ENCODE assay signal across 8 cellular contexts in genomic region chr6:57221191-57221935, GRCh38. TPM values are rescaled to one million over a fixed set of nuclear protein-coding genes. Genes with fewer than 3 reads are reported as not detected.
DNase-seq lines count a peak whose midpoint lies in the region; ATAC-seq, FAIRE-seq and TF ChIP-seq lines count a peak whose summit lies in the region.

No MANE protein-coding gene starts in this region.

- H3K36me3 ChIP-seq in hepatocyte (replicated peaks; ENCODE audit: insufficient read depth, low read depth): no peaks in the 10 kb centered on the region
- H3K36me3 ChIP-seq in rectal smooth muscle tissue (ENCODE audit: control insufficient read depth, insufficient read depth, low read length): no peaks in the 10 kb centered on the region

- no peaks in the 10 kb centered on the region for H3K27me3 ChIP-seq in hepatocyte
- no peaks in the 10 kb centered on the region for H3K27me3 ChIP-seq in rectal smooth muscle tissue (ENCODE audit: control insufficient read depth, insufficient read depth, low read length)

- H3K4me2 ChIP-seq in hepatocyte: peak overlapping the region; percentile 74

- H2AFZ ChIP-seq in hepatocyte: peak overlapping the region; percentile 82

- peak overlapping the region; percentile 75 for H3K9ac ChIP-seq in rectal smooth muscle tissue (ENCODE audit: low read length)

- H3K4me3 ChIP-seq in hepatocyte (peak overlapping the region; percentile 62), rectal smooth muscle tissue (ENCODE audit: low read length) (peak overlapping the region; percentile 94)

- H3K27ac ChIP-seq in angular gyrus (ENCODE audit: low read depth, low read length): peak overlapping the region; percentile 78
- peak overlapping the region; percentile 95 for H3K27ac ChIP-seq in hepatocyte
- H3K27ac ChIP-seq in rectal smooth muscle tissue (ENCODE audit: low read depth, low read length): peak overlapping the region; percentile 97

- in situ Hi-C loops in KBM-7 (cut with MboI; ENCODE audit: low pct_unique_long_range_greater_than_20kb, low sequenced_read_pairs): no loop called here

- ATAC-seq in GM21786 (IDR thresholded peaks at IDR 0.05; ENCODE audit: unreplicated experiment): peak; percentile 46
- peak; percentile 89 for ATAC-seq in SK-N-SH treated with all-trans-retinoic acid at 6 μM for 48 hours

- FAIRE-seq in D721Med (lab: Jason Lieb, UNC): no peak

- WGBS in hepatocyte (ENCODE audit: low lambda C conversion rate, missing lambda C conversion rate): 3% methylated on average over 26 of the region's 38 CpGs

- no peaks in the 10 kb centered on the region for H3K9me2 ChIP-seq in hepatocyte (replicated peaks; ENCODE audit: insufficient read depth)

- peaks cover 5% of the 10 kb centered on the region for H3K4me1 ChIP-seq in hepatocyte (ENCODE audit: insufficient read depth)
- H3K4me1 ChIP-seq in rectal smooth muscle tissue (ENCODE audit: control insufficient read depth, insufficient read depth, low read length): peaks cover 29% of the 10 kb centered on the region

- peak; percentile 34 for TF ChIP-seq CTCF in hepatocyte (IDR thresholded peaks at IDR 0.05; ENCODE audit: poor library complexity)
- no peak for TF ChIP-seq CTCF in D721Med (IDR thresholded peaks at IDR 0.05; ENCODE audit: insufficient read depth, missing control alignments)

- no peaks in the 10 kb centered on the region for H4K20me1 ChIP-seq in hepatocyte (ENCODE audit: insufficient read depth, poor library complexity, severe bottlenecking)

- peak; percentile 40 for DNase-seq in GM04504 (ENCODE audit: low read depth)
- peak; percentile 81 for DNase-seq in KBM-7
- peak; percentile 80 for DNase-seq in hepatocyte (ENCODE audit: low spot score)
- no peak for DNase-seq in D721Med (ENCODE audit: insufficient read length, low spot score)

- peaks cover 50% of the 10 kb centered on the region for H3K79me2 ChIP-seq in hepatocyte

- H3K9me3 ChIP-seq in hepatocyte (ENCODE audit: low read depth): no peaks in the 10 kb centered on the region

TF ChIP-seq in SK-N-SH treated with all-trans-retinoic acid at 6 μM for 48 hours, 23 proteins besides CTCF, POLR2A, EP300 and RAD21:
- TF ChIP-seq ZNF8 (CRISPR knock-in tag; IDR thresholded peaks at IDR 0.05) (no peak), OSR1 (CRISPR knock-in tag; IDR thresholded peaks at IDR 0.05) (no peak), SNAI2 (CRISPR knock-in tag; IDR thresholded peaks at IDR 0.05) (no peak), ARNTL (CRISPR knock-in tag; IDR thresholded peaks at IDR 0.05; ENCODE audit: borderline replicate concordance, low read depth) (no peak), BACH2 (CRISPR knock-in tag; IDR thresholded peaks at IDR 0.05; ENCODE audit: borderline replicate concordance) (no peak), ZFP3 (CRISPR knock-in tag; IDR thresholded peaks at IDR 0.05) (no peak), ISL1 (CRISPR knock-in tag; IDR thresholded peaks at IDR 0.05) (no peak), PPARA (CRISPR knock-in tag; IDR thresholded peaks at IDR 0.05; ENCODE audit: borderline replicate concordance) (no peak), GLIS3 (CRISPR knock-in tag; IDR thresholded peaks at IDR 0.05) (no peak), CSDC2 (CRISPR knock-in tag; IDR thresholded peaks at IDR 0.05) (no peak), TOX (CRISPR knock-in tag; IDR thresholded peaks at IDR 0.05; ENCODE audit: borderline replicate concordance) (no peak), TSHZ2 (CRISPR knock-in tag; IDR thresholded peaks at IDR 0.05) (no peak), POU6F1 (CRISPR knock-in tag; IDR thresholded peaks at IDR 0.05; ENCODE audit: borderline replicate concordance, low read depth) (no peak), ZC3H10 (CRISPR knock-in tag; IDR thresholded peaks at IDR 0.05) (no peak), ZFP30 (CRISPR knock-in tag; IDR thresholded peaks at IDR 0.05) (no peak)

RNA-seq across cellular contexts. Expression of gene RAB23, which starts 0.7 kb away (rescaled TPM):
- 37.2 and 37.7 TPM in 2 replicates for total RNA-seq in hepatocyte
- polyA plus RNA-seq in hepatocyte: 15.5 and 20.2 TPM in 2 replicates

RNA-seq across cellular contexts. Expression of gene BAG2, which starts 49.2 kb away (rescaled TPM):
- 10.2 and 10.5 TPM in 2 replicates for total RNA-seq in hepatocyte
- 8.7 and 9.0 TPM in 2 replicates for polyA plus RNA-seq in hepatocyte
